ENCODE assay signal across 17 cellular contexts in genomic region chr13:102900193-102900608, GRCh38.
"Had no signal": no experiment of that assay in that cellular context is flagged by ENCODE, and none has a peak within 500 bp of the region (broad histone marks: within the 10 kb centered on the region; RNA-seq: fewer than 3 reads in every experiment).

No MANE protein-coding gene starts in this region.

- H3K4me1 ChIP-seq: tibial artery, uterus had no signal

- ATAC-seq: activated naive CD8-positive, alpha-beta T cell treated with anti-CD3 and anti-CD28 coated beads, Interleukin-2, amount 50 U/mL, for 24 hours; activated T-helper 17 cell treated with anti-CD3 and anti-CD28 coated beads, Interleukin-2, amount 50 U/mL, for 72 hours; effector memory CD8-positive, alpha-beta T cell; naive thymus-derived CD8-positive, alpha-beta T cell had no signal

- H3K9me3 ChIP-seq: neutrophil, tibial artery, uterus had no signal

- H3K36me3 ChIP-seq: neutrophil, tibial artery, uterus, WERI-Rb-1 had no signal

- H3K4me3 ChIP-seq: tibial artery, uterus had no signal

- DNase-seq: activated CD4-positive, alpha-beta T cell treated with anti-CD3 and anti-CD28 coated beads, Interleukin-2, amount 50 U/mL, for 48 hours; activated naive CD4-positive, alpha-beta T cell treated with anti-CD3 and anti-CD28 coated beads for 36 hours; activated naive CD8-positive, alpha-beta T cell treated with anti-CD3 and anti-CD28 coated beads, Interleukin-2, amount 50 U/mL, for 24 hours; aorta; cerebellar nuclear complex; effector memory CD8-positive, alpha-beta T cell; foreskin melanocyte; kidney glomerular epithelial cell; naive thymus-derived CD8-positive, alpha-beta T cell; stimulated activated CD4-positive, alpha-beta T cell treated with anti-CD3 and anti-CD28 coated beads, Interleukin-15, amount 100 ng/mL, for 24 hours; stimulated activated CD4-positive, alpha-beta T cell treated with anti-CD3 and anti-CD28 coated beads, Interleukin-4, amount 100 ng/mL, for 1 hour; stimulated activated naive CD4-positive, alpha-beta T cell; tibial artery; uterus; WERI-Rb-1 had no signal

- H3K27me3 ChIP-seq: neutrophil, tibial artery, uterus had no signal

- H3K27ac ChIP-seq: neutrophil, tibial artery, uterus, WERI-Rb-1 had no signal
